Comparison of ENCODE assay signal across 14 cellular contexts in the genomic region with DNA sequence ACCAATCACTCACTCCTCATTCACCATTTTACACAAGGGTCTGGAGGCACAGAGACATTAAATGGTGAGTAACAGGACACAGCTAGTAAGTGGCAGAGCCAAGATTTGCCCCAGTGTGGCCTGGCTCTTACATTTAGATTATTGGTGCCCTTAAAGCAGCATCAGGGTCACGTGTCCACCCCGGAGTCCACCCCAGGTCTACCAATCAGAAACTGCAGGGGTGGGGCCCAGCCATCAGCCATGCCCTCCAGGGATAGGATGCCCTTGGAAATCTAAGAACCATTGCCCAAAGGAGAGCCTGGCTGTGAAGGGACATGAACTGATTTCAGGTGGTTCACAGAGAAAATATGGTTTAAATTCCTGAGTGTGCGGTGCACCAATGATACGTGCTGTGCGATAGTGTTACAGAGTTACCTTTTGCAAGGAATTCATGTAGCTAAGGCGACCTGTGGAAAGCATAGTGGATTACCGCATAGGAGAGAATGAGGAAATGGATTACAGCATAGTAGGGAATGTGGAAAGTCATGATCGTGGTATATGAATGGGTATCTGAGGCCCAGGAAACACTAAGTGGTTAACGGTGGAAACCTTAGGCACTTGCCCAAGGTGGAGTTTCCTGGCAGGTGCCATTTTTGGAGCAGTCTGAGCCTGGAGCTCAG. TPM values are rescaled to one million over a fixed set of nuclear protein-coding genes. Genes with fewer than 3 reads are reported as not detected.
"Had no signal": no experiment of that assay in that cellular context is flagged by ENCODE, and none has a peak within 500 bp of the region (broad histone marks: within the 10 kb centered on the region; RNA-seq: fewer than 3 reads in every experiment).

No MANE protein-coding gene starts in this region.

- H3K27me3 ChIP-seq: body of pancreas, right atrium auricular region had no signal

- H2AFZ ChIP-seq: parathyroid adenoma had no signal

- H3K36me3 ChIP-seq: right atrium auricular region had no signal

- DNase-seq: activated B cell treated with CpG ODN at 0.5 μM for 24 hours; activated CD4-positive, alpha-beta T cell treated with anti-CD3 and anti-CD28 coated beads, Interleukin-2, amount 10 ng/mL, durations not matched to agents 24 days and 14 days; body of pancreas; cerebellar nuclear complex; effector memory CD8-positive, alpha-beta T cell; immature natural killer cell; left colon; SK-N-SH; stimulated activated CD4-positive, alpha-beta T cell treated with anti-CD3 and anti-CD28 coated beads, Interleukin-2, amount 100 ng/mL, for 24 hours; stimulated activated naive CD4-positive, alpha-beta T cell treated with Interleukin-2 at 50 U/mL for 16 hours had no signal

- H3K9me3 ChIP-seq: body of pancreas, right atrium auricular region, SK-N-SH had no signal

- H3K4me3 ChIP-seq: body of pancreas, right atrium auricular region had no signal

- ATAC-seq: body of pancreas; effector memory CD8-positive, alpha-beta T cell; left colon had no signal

- H3K4me2 ChIP-seq: SK-N-SH had no signal

- H3K27ac ChIP-seq: body of pancreas, parathyroid adenoma had no signal

- H3K9ac ChIP-seq: parathyroid adenoma, SK-N-SH had no signal

- FAIRE-seq: urothelium cell line had no signal

RNA-seq across cellular contexts. Expression of a gene that starts 17.8 kb away (rescaled TPM):
- total RNA-seq: activated B cell treated with CpG ODN at 0.5 μM for 24 hours; activated CD4-positive, alpha-beta T cell treated with anti-CD3 and anti-CD28 coated beads, Interleukin-2, amount 10 ng/mL, durations not matched to agents 24 days and 14 days; activated CD8-positive, alpha-beta memory T cell treated with anti-CD3 and anti-CD28 coated beads for 36 hours had no signal
- polyA plus RNA-seq: immature natural killer cell had no signal

RNA-seq across cellular contexts. Expression of a gene that starts 44.3 kb away (rescaled TPM):
- total RNA-seq: activated B cell treated with CpG ODN at 0.5 μM for 24 hours had no signal
